ENCODE assay signal across 18 cellular contexts in genomic region chr13:78098249-78098648, GRCh38.
DNase-seq lines count a peak whose midpoint lies in the region; ATAC-seq and TF ChIP-seq lines count a peak whose summit lies in the region.
"Had no signal": no experiment of that assay in that cellular context is flagged by ENCODE, and none has a peak within 500 bp of the region (broad histone marks: within the 10 kb centered on the region; RNA-seq: fewer than 3 reads in every experiment).

No MANE protein-coding gene starts in this region.

- no peaks in the 10 kb centered on the region for H3K36me3 ChIP-seq in GM23338 (ENCODE audit: insufficient read depth)
- no peaks in the 10 kb centered on the region for H3K36me3 ChIP-seq in osteoblast (ENCODE audit: insufficient read depth, low read length)
- H3K36me3 ChIP-seq: BLaER1 had no signal

- H3K4me1 Mint-ChIP-seq in GM23338, result no peaks in the 10 kb centered on the region
- H3K4me1 Mint-ChIP-seq: B cell; CD4-positive, CD25-positive, alpha-beta regulatory T cell; H9 had no signal

- H3K27me3 Mint-ChIP-seq in GM23338 (ENCODE audit: insufficient read depth, low read depth, poor library complexity), result no peaks in the 10 kb centered on the region
- H3K27me3 Mint-ChIP-seq: CD4-positive, CD25-positive, alpha-beta regulatory T cell had no signal

- H3K9me2 ChIP-seq in GM23338 (ENCODE audit: insufficient read depth), result peaks cover 4% of the 10 kb centered on the region; the same call in 1 of the 2 replicates

- no peak for TF ChIP-seq CTCF in GM23338 (conservative IDR thresholded peaks at IDR 0.05; ENCODE audit: low read depth in 2 of 2)
- TF ChIP-seq CTCF in osteoblast (IDR thresholded peaks at IDR 0.05; ENCODE audit: extremely low read depth, low read depth, low read length), result no peak

- H3K36me3 Mint-ChIP-seq in GM23338 (ENCODE audit: low read depth), result no peaks in the 10 kb centered on the region
- H3K36me3 Mint-ChIP-seq: CD4-positive, CD25-positive, alpha-beta regulatory T cell; CD8-positive, alpha-beta T cell had no signal

- DNase-seq in GM23338 (ENCODE audit: low spot score), result no peak
- DNase-seq in dermis microvascular lymphatic vessel endothelial cell (ENCODE audit: low read depth in 2 of 2), result peak; percentile 77 to 91
- DNase-seq in lung microvascular endothelial cell (ENCODE audit: low read depth in 2 of 2), result peak; percentile 28 to 93
- DNase-seq in osteoblast (ENCODE audit: insufficient read length, low spot score, missing footprints), result no peak
- DNase-seq in NCI-H446 (lab: John Stamatoyannopoulos, UW), result no peak
- no peak for DNase-seq in NCI-H1048 (lab: John Stamatoyannopoulos, UW)
- DNase-seq: Caco-2; CD4-positive, CD25-positive, alpha-beta regulatory T cell; CD8-positive, alpha-beta T cell; DMS153; DND-41; GM23248; H9 had no signal

- H3K4me1 ChIP-seq in GM23338 (ENCODE audit: insufficient read depth) (no peaks in the 10 kb centered on the region), osteoblast (ENCODE audit: insufficient read depth, low read length) (peaks cover 4% of the 10 kb centered on the region)
- H3K4me1 ChIP-seq: BLaER1, Caco-2 had no signal

- H3K27me3 ChIP-seq in GM23338 (ENCODE audit: insufficient read depth), result no peaks in the 10 kb centered on the region
- no peaks in the 10 kb centered on the region for H3K27me3 ChIP-seq in osteoblast (ENCODE audit: insufficient read depth, low read length)
- H3K27me3 ChIP-seq: BLaER1 had no signal

- H4K20me1 ChIP-seq in GM23338 (replicated peaks; ENCODE audit: insufficient read depth) (no peaks in the 10 kb centered on the region), osteoblast (ENCODE audit: insufficient read depth, low read length) (no peaks in the 10 kb centered on the region)
- H4K20me1 ChIP-seq: BLaER1 had no signal

- H3K27ac Mint-ChIP-seq in GM23338, result no peak overlapping the region
- H3K27ac Mint-ChIP-seq: B cell; CD4-positive, CD25-positive, alpha-beta regulatory T cell; CD8-positive, alpha-beta T cell; H9 had no signal

- H3F3A ChIP-seq in GM23338 (replicated peaks; ENCODE audit: low read depth), result no peaks in the 10 kb centered on the region

- H3K27ac ChIP-seq in GM23338 (ENCODE audit: low read depth), result no peak overlapping the region
- no peak overlapping the region for H3K27ac ChIP-seq in osteoblast (ENCODE audit: low read depth, low read length)
- H3K27ac ChIP-seq: 22Rv1, BLaER1, C4-2B, GM23248 had no signal

- H3K79me2 ChIP-seq in GM23338 (replicated peaks; ENCODE audit: insufficient read depth) (no peaks in the 10 kb centered on the region), osteoblast (ENCODE audit: insufficient read depth, low read length) (no peaks in the 10 kb centered on the region)

- ATAC-seq in GM23338, result no peak
- ATAC-seq: CD8-positive, alpha-beta T cell; HCT116 had no signal

- H3K4me2 ChIP-seq in GM23338 (no peak overlapping the region), osteoblast (ENCODE audit: insufficient read depth, low read length) (no peak overlapping the region)
- H3K4me2 ChIP-seq: BLaER1 had no signal

- H3K9me3 ChIP-seq in osteoblast (ENCODE audit: low read depth, low read length), result no peaks in the 10 kb centered on the region
- H3K9me3 ChIP-seq: BLaER1, Caco-2 had no signal

- H2AFZ ChIP-seq in GM23338 (peak overlapping the region; percentile 76), osteoblast (ENCODE audit: low read length) (no peak overlapping the region)
- H2AFZ ChIP-seq: GM23248 had no signal

- H3K4me3 ChIP-seq in GM23338 (no peak overlapping the region), osteoblast (ENCODE audit: insufficient read depth, low read length) (no peak overlapping the region)
- H3K4me3 ChIP-seq: BLaER1, GM23248 had no signal

- H3K4me3 Mint-ChIP-seq in GM23338, result no peak overlapping the region
- H3K4me3 Mint-ChIP-seq: B cell; CD4-positive, CD25-positive, alpha-beta regulatory T cell; CD8-positive, alpha-beta T cell; H9 had no signal

- H3K9me3 Mint-ChIP-seq in GM23338, result no peaks in the 10 kb centered on the region
- H3K9me3 Mint-ChIP-seq: CD8-positive, alpha-beta T cell; H9 had no signal

TF ChIP-seq in GM23338, 12 proteins besides CTCF, POLR2A, EP300 and RAD21 (continues in another document):
- TF ChIP-seq, protein P1, sequence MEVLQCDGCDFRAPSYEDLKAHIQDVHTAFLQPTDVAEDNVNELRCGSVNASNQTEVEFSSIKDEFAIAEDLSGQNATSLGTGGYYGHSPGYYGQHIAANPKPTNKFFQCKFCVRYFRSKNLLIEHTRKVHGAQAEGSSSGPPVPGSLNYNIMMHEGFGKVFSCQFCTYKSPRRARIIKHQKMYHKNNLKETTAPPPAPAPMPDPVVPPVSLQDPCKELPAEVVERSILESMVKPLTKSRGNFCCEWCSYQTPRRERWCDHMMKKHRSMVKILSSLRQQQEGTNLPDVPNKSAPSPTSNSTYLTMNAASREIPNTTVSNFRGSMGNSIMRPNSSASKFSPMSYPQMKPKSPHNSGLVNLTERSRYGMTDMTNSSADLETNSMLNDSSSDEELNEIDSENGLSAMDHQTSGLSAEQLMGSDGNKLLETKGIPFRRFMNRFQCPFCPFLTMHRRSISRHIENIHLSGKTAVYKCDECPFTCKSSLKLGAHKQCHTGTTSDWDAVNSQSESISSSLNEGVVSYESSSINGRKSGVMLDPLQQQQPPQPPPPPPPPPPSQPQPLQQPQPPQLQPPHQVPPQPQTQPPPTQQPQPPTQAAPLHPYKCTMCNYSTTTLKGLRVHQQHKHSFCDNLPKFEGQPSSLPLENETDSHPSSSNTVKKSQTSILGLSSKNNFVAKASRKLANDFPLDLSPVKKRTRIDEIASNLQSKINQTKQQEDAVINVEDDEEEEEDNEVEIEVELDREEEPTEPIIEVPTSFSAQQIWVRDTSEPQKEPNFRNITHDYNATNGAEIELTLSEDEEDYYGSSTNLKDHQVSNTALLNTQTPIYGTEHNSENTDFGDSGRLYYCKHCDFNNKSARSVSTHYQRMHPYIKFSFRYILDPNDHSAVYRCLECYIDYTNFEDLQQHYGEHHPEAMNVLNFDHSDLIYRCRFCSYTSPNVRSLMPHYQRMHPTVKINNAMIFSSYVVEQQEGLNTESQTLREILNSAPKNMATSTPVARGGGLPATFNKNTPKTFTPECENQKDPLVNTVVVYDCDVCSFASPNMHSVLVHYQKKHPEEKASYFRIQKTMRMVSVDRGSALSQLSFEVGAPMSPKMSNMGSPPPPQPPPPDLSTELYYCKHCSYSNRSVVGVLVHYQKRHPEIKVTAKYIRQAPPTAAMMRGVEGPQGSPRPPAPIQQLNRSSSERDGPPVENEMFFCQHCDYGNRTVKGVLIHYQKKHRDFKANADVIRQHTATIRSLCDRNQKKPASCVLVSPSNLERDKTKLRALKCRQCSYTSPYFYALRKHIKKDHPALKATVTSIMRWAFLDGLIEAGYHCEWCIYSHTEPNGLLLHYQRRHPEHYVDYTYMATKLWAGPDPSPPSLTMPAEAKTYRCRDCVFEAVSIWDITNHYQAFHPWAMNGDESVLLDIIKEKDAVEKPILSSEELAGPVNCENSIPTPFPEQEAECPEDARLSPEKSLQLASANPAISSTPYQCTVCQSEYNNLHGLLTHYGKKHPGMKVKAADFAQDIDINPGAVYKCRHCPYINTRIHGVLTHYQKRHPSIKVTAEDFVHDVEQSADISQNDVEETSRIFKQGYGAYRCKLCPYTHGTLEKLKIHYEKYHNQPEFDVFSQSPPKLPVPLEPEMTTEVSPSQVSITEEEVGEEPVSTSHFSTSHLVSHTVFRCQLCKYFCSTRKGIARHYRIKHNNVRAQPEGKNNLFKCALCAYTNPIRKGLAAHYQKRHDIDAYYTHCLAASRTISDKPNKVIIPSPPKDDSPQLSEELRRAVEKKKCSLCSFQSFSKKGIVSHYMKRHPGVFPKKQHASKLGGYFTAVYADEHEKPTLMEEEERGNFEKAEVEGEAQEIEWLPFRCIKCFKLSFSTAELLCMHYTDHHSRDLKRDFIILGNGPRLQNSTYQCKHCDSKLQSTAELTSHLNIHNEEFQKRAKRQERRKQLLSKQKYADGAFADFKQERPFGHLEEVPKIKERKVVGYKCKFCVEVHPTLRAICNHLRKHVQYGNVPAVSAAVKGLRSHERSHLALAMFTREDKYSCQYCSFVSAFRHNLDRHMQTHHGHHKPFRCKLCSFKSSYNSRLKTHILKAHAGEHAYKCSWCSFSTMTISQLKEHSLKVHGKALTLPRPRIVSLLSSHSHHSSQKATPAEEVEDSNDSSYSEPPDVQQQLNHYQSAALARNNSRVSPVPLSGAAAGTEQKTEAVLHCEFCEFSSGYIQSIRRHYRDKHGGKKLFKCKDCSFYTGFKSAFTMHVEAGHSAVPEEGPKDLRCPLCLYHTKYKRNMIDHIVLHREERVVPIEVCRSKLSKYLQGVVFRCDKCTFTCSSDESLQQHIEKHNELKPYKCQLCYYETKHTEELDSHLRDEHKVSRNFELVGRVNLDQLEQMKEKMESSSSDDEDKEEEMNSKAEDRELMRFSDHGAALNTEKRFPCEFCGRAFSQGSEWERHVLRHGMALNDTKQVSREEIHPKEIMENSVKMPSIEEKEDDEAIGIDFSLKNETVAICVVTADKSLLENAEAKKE (CRISPR knock-in tag; IDR thresholded peaks at IDR 0.05), result no peak
- TF ChIP-seq EZH2phosphoT487 (IDR thresholded peaks at IDR 0.05; ENCODE audit: unreplicated experiment) (no peak), CREB1 (CRISPR knock-in tag; IDR thresholded peaks at IDR 0.05; ENCODE audit: low read depth) (no peak), STAT1 (IDR thresholded peaks at IDR 0.05; ENCODE audit: unreplicated experiment) (no peak)
- TF ChIP-seq, protein P2, sequence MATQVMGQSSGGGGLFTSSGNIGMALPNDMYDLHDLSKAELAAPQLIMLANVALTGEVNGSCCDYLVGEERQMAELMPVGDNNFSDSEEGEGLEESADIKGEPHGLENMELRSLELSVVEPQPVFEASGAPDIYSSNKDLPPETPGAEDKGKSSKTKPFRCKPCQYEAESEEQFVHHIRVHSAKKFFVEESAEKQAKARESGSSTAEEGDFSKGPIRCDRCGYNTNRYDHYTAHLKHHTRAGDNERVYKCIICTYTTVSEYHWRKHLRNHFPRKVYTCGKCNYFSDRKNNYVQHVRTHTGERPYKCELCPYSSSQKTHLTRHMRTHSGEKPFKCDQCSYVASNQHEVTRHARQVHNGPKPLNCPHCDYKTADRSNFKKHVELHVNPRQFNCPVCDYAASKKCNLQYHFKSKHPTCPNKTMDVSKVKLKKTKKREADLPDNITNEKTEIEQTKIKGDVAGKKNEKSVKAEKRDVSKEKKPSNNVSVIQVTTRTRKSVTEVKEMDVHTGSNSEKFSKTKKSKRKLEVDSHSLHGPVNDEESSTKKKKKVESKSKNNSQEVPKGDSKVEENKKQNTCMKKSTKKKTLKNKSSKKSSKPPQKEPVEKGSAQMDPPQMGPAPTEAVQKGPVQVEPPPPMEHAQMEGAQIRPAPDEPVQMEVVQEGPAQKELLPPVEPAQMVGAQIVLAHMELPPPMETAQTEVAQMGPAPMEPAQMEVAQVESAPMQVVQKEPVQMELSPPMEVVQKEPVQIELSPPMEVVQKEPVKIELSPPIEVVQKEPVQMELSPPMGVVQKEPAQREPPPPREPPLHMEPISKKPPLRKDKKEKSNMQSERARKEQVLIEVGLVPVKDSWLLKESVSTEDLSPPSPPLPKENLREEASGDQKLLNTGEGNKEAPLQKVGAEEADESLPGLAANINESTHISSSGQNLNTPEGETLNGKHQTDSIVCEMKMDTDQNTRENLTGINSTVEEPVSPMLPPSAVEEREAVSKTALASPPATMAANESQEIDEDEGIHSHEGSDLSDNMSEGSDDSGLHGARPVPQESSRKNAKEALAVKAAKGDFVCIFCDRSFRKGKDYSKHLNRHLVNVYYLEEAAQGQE (IDR thresholded peaks at IDR 0.05; ENCODE audit: unreplicated experiment), result no peak

Comparison
In these comparisons a context has a peak if more than half of its experiments do, and no peak if none do; other contexts are left out.
1. DNase-seq: peak in dermis microvascular lymphatic vessel endothelial cell (2 of 2) and lung microvascular endothelial cell (2 of 2); none in GM23338 (single experiment), osteoblast (single experiment), NCI-H446 (0 of 2) and NCI-H1048 (single experiment).